Comparison of ENCODE assay signal across 8 cellular contexts in the genomic region with DNA sequence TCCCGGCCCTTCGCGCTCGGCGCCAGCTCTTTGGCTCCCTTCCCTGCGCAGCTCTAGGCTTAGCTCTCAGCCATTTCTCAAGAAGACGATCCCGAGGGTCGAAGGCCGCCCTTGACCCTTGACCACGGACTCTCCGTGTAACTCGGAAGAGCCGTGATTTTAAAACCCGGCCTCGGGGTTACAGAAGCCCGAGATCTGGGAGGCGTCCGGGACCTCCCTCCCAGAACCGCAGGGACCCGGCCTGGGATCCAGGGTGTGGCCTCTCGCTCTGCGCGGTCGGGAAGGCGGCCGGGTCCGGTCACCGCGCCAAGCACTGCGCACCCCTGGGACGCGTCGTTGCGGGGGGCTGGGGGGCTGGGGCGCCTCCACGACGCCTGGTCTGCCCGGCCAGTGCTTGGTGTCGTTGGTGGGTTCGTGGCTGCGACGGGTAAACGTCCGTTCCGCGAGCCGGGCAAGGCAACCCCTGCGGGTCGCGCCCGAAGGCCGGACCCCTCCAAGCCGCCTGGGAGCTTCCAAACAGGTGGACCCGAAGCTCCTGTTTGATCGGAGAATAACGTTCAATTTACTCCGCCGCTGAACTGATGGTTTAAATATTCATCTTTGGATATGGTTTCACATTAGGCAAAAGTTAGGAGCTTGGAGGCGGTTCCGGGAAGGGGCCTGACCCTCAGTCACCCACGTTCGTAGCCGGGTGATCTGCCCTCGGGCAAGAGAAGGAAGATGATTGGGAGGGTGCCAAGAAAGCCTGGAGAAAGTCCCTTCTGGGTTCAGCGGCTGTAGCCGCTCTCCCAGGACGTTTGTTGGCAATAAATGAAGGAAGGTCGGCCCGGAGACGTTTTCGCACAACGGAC. TPM values are rescaled to one million over a fixed set of nuclear protein-coding genes. Genes with fewer than 3 reads are reported as not detected.
DNase-seq lines count a peak whose midpoint lies in the region; ATAC-seq and TF ChIP-seq lines count a peak whose summit lies in the region.
"Not testable (repeated sequence)": the region's sequence is repeated elsewhere in the genome, so short reads cannot be mapped to it uniquely, and the experiment has no call there.

No MANE protein-coding gene starts in this region.

- H3K79me2 ChIP-seq in GM23338 (replicated peaks; ENCODE audit: insufficient read depth): not testable (repeated sequence)

- H3K27ac ChIP-seq in GM23338 (ENCODE audit: low read depth); thymus (ENCODE audit: low read depth): not testable (repeated sequence)

- peaks cover 78% of the 10 kb centered on the region for H3K27me3 Mint-ChIP-seq in GM23338 (ENCODE audit: insufficient read depth, low read depth, poor library complexity)
- peaks cover 28 to 50% of the 10 kb centered on the region in 2 donors for H3K27me3 Mint-ChIP-seq in effector memory CD8-positive, alpha-beta T cell

- H3F3A ChIP-seq in GM23338 (replicated peaks; ENCODE audit: low read depth): not testable (repeated sequence)

- H3K4me1 ChIP-seq in GM23338 (ENCODE audit: insufficient read depth); thymus (ENCODE audit: control insufficient read depth, insufficient read depth, low read length): not testable (repeated sequence)

- H3K36me3 Mint-ChIP-seq in GM23338 (ENCODE audit: low read depth); effector memory CD8-positive, alpha-beta T cell (ENCODE audit: insufficient read depth): not testable (repeated sequence)

- not testable (repeated sequence) for H3K36me3 ChIP-seq in GM23338 (ENCODE audit: insufficient read depth); thymus (ENCODE audit: control insufficient read depth, insufficient read depth)

- H3K4me3 ChIP-seq in GM23338 (peak overlapping the region; percentile 55), thymus (ENCODE audit: low read length) (peak overlapping the region; percentile 14)

- DNase-seq in Daoy (ENCODE audit: low read depth) (peak; percentile 42), GM23338 (ENCODE audit: low spot score) (peak; percentile 31), NCI-H1417 (lab: John Stamatoyannopoulos, UW) (peak in 2 of 3 experiments; percentile 5 to 28), iPS-NIHi7 (ENCODE audit: extremely low spot score) (peak; percentile 29)
- peak; percentile 25 for DNase-seq in activated T-cell treated with anti-CD3 and anti-CD28 coated beads, Interleukin-2, amount 50 U/mL, for 1 hour
- DNase-seq in effector memory CD8-positive, alpha-beta T cell; omental fat pad (ENCODE audit: low spot score): not testable (repeated sequence)

- H3K9me3 Mint-ChIP-seq in GM23338; effector memory CD8-positive, alpha-beta T cell: not testable (repeated sequence)

- not testable (repeated sequence) for H4K20me1 ChIP-seq in GM23338 (replicated peaks; ENCODE audit: insufficient read depth)

- WGBS in thymus: 4% methylated on average over 73 of the region's 73 CpGs

- H3K4me2 ChIP-seq in GM23338: peak overlapping the region; percentile 79

- peaks cover 12% of the 10 kb centered on the region for H3K4me1 Mint-ChIP-seq in GM23338
- H3K4me1 Mint-ChIP-seq in effector memory CD8-positive, alpha-beta T cell (ENCODE audit: low read depth in 2 of 2): peaks cover 10 to 18% of the 10 kb centered on the region in 2 donors

- peaks cover 94% of the 10 kb centered on the region for H3K27me3 ChIP-seq in GM23338 (ENCODE audit: insufficient read depth)
- peaks cover 24% of the 10 kb centered on the region for H3K27me3 ChIP-seq in thymus (ENCODE audit: control insufficient read depth, insufficient read depth)

- not testable (repeated sequence) for H3K9me3 ChIP-seq in thymus (ENCODE audit: control insufficient read depth)

- H3K4me3 Mint-ChIP-seq in GM23338: peak overlapping the region; percentile 68
- peak overlapping the region; percentile 56 to 60 for H3K4me3 Mint-ChIP-seq in effector memory CD8-positive, alpha-beta T cell

- H2AFZ ChIP-seq in GM23338: not testable (repeated sequence)

- not testable (repeated sequence) for H3K9me2 ChIP-seq in GM23338 (ENCODE audit: insufficient read depth)

- ATAC-seq in GM23338 (peak; percentile 47), omental fat pad (ENCODE audit: low FRiP score) (peak; percentile 56)
- peak; percentile 8 for ATAC-seq in effector memory CD8-positive, alpha-beta T cell (replicated peaks)

- not testable (repeated sequence) for H3K27ac Mint-ChIP-seq in GM23338; effector memory CD8-positive, alpha-beta T cell

- TF ChIP-seq CTCF in GM23338 (conservative IDR thresholded peaks at IDR 0.05; ENCODE audit: low read depth in 2 of 2); omental fat pad (IDR thresholded peaks at IDR 0.05): not testable (repeated sequence)

TF ChIP-seq in GM23338, 12 proteins besides CTCF, POLR2A, EP300 and RAD21:
- TF ChIP-seq EZH2phosphoT487 (IDR thresholded peaks at IDR 0.05; ENCODE audit: unreplicated experiment): peak; percentile 96
- TF ChIP-seq EZH2 (IDR thresholded peaks at IDR 0.05; ENCODE audit: low read depth, unreplicated experiment): peak; percentile 97

RNA-seq across cellular contexts. Expression of a gene that starts 3.7 kb away (rescaled TPM):
- total RNA-seq in Daoy (2014; rRNA removed; shearing (Covaris generic)): 0.91 TPM in 1 of 2 replicates, not detected in the other
- 0.31 TPM in 1 of 2 replicates, not detected in the other for total RNA-seq in GM23338 (2014; rRNA removed; shearing (Covaris generic))
- polyA plus RNA-seq in GM23338 (2016; fragmentation: Nextera tagmentation; extraction: Ambion mirVana): not detected in 2 replicates
- total RNA-seq in omental fat pad: under 1 TPM in 3 of 4 donors, not detected in 1; 0.46 to 0.48 (median 0.47) TPM
- polyA plus RNA-seq in thymus: 0.82 TPM
